14 cellular contexts compared by ENCODE assay signal in genomic region chr2:128272586-128273468, GRCh38. TPM values are rescaled to one million over a fixed set of nuclear protein-coding genes. Genes with fewer than 3 reads are reported as not detected.
A peak's percentile ranks its signal among the peaks of the same experiment; 100 is the strongest.
DNase-seq lines count a peak whose midpoint lies in the region; ATAC-seq and TF ChIP-seq lines count a peak whose summit lies in the region.
"Had no signal": no experiment of that assay in that cellular context is flagged by ENCODE, and none has a peak within 500 bp of the region (broad histone marks: within the 10 kb centered on the region; RNA-seq: fewer than 3 reads in every experiment).

No MANE protein-coding gene starts in this region.

- H3K4me1 Mint-ChIP-seq in activated CD4-positive, alpha-beta T cell treated with anti-CD3 and anti-CD28 coated beads for 36 hours: no peaks in the 10 kb centered on the region
- H3K4me1 Mint-ChIP-seq in endothelial cell (ENCODE audit: unreplicated experiment): no peaks in the 10 kb centered on the region
- peaks cover 5% of the 10 kb centered on the region for H3K4me1 Mint-ChIP-seq in activated CD4-positive, alpha-beta memory T cell treated with anti-CD3 and anti-CD28 coated beads for 36 hours (ENCODE audit: low read depth)

- H3K4me3 Mint-ChIP-seq in activated CD4-positive, alpha-beta T cell treated with anti-CD3 and anti-CD28 coated beads for 36 hours: no peak overlapping the region
- no peak overlapping the region for H3K4me3 Mint-ChIP-seq in endothelial cell (ENCODE audit: unreplicated experiment)
- H3K4me3 Mint-ChIP-seq in activated CD4-positive, alpha-beta memory T cell treated with anti-CD3 and anti-CD28 coated beads for 36 hours: no peak overlapping the region

- peak; percentile 1 for DNase-seq in activated CD4-positive, alpha-beta T cell treated with anti-CD3 and anti-CD28 coated beads for 36 hours
- DNase-seq in activated CD4-positive, alpha-beta T cell treated with anti-CD3 and anti-CD28 coated beads, Interleukin-2, amount 50 U/mL, for 4 hours: no peak
- DNase-seq in NCI-H2029 treated with DMSO at 0.1 percent for 48 hours (lab: John Stamatoyannopoulos, UW) (peak; percentile 61), endothelial cell (ENCODE audit: low spot score) (peak; percentile 2), sciatic nerve (ENCODE audit: low spot score) (peak; percentile 57), retina (no peak)
- no peak for DNase-seq in activated CD4-positive, alpha-beta memory T cell treated with anti-CD3 and anti-CD28 coated beads for 36 hours
- DNase-seq: activated CD4-positive, alpha-beta T cell treated with anti-CD3 and anti-CD28 coated beads for 48 hours; amniotic stem cell; effector memory CD4-positive, alpha-beta T cell; stimulated activated CD4-positive, alpha-beta T cell treated with anti-CD3 and anti-CD28 coated beads, Interleukin-2, amount 100 ng/mL, for 48 hours; SW 1271 had no signal

- peaks cover 7% of the 10 kb centered on the region for H3K9me3 Mint-ChIP-seq in activated CD4-positive, alpha-beta T cell treated with anti-CD3 and anti-CD28 coated beads for 36 hours (ENCODE audit: low read depth)
- peaks cover 6% of the 10 kb centered on the region for H3K9me3 Mint-ChIP-seq in endothelial cell (ENCODE audit: unreplicated experiment)
- H3K9me3 Mint-ChIP-seq in activated CD4-positive, alpha-beta memory T cell treated with anti-CD3 and anti-CD28 coated beads for 36 hours: peaks cover 15% of the 10 kb centered on the region

- peaks cover 29% of the 10 kb centered on the region for H3K36me3 Mint-ChIP-seq in activated CD4-positive, alpha-beta T cell treated with anti-CD3 and anti-CD28 coated beads for 36 hours (ENCODE audit: low read depth)
- peaks cover 15% of the 10 kb centered on the region for H3K36me3 Mint-ChIP-seq in endothelial cell (ENCODE audit: low read depth, unreplicated experiment)
- peaks cover 20% of the 10 kb centered on the region for H3K36me3 Mint-ChIP-seq in activated CD4-positive, alpha-beta memory T cell treated with anti-CD3 and anti-CD28 coated beads for 36 hours

- H3K27ac Mint-ChIP-seq in activated CD4-positive, alpha-beta T cell treated with anti-CD3 and anti-CD28 coated beads for 36 hours: no peak overlapping the region
- no peak overlapping the region for H3K27ac Mint-ChIP-seq in endothelial cell (ENCODE audit: unreplicated experiment)
- no peak overlapping the region for H3K27ac Mint-ChIP-seq in activated CD4-positive, alpha-beta memory T cell treated with anti-CD3 and anti-CD28 coated beads for 36 hours

- no peaks in the 10 kb centered on the region for H3K27me3 Mint-ChIP-seq in activated CD4-positive, alpha-beta T cell treated with anti-CD3 and anti-CD28 coated beads for 36 hours
- peaks cover 4% of the 10 kb centered on the region for H3K27me3 Mint-ChIP-seq in endothelial cell (ENCODE audit: unreplicated experiment)
- no peaks in the 10 kb centered on the region for H3K27me3 Mint-ChIP-seq in activated CD4-positive, alpha-beta memory T cell treated with anti-CD3 and anti-CD28 coated beads for 36 hours

- POLR2A ChIA-PET in activated CD4-positive, alpha-beta T cell treated with anti-CD3 and anti-CD28 coated beads for 36 hours (lab: Charles Lee): no interaction called here
- POLR2A ChIA-PET in activated CD4-positive, alpha-beta memory T cell treated with anti-CD3 and anti-CD28 coated beads for 36 hours (lab: Charles Lee): no interaction called here

- no peak for ATAC-seq in activated CD4-positive, alpha-beta T cell treated with anti-CD3 and anti-CD28 coated beads for 36 hours
- ATAC-seq in sciatic nerve (no peak), HG03521 (IDR thresholded peaks at IDR 0.05; ENCODE audit: unreplicated experiment) (no peak)
- ATAC-seq: heart left ventricle had no signal

- no peak for TF ChIP-seq CTCF in endothelial cell (IDR thresholded peaks at IDR 0.05; ENCODE audit: unreplicated experiment)

- intact Hi-C loops in activated CD4-positive, alpha-beta T cell treated with anti-CD3 and anti-CD28 coated beads for 36 hours (cut with DNase I, micrococcal nuclease): no loop called here
- intact Hi-C loops in sciatic nerve (cut with DNase I): no loop called here
- intact Hi-C loops in activated CD4-positive, alpha-beta memory T cell treated with anti-CD3 and anti-CD28 coated beads for 36 hours (cut with micrococcal nuclease): no loop called here

- CTCF ChIA-PET in activated CD4-positive, alpha-beta T cell treated with anti-CD3 and anti-CD28 coated beads for 36 hours (lab: Charles Lee): interaction anchor here (0.7 kb wide), 1 partner anchor 13 kb away, joined by 3 read pairs; no protein-coding TSS in a partner anchor
- CTCF ChIA-PET in activated CD4-positive, alpha-beta memory T cell treated with anti-CD3 and anti-CD28 coated beads for 36 hours (lab: Charles Lee): no interaction called here

RNA-seq across cellular contexts. Expression of gene HS6ST1, which starts 45.8 kb away (rescaled TPM):
- 10 to 100 TPM; 12.8 to 13.8 TPM for total RNA-seq in activated CD4-positive, alpha-beta T cell treated with anti-CD3 and anti-CD28 coated beads for 36 hours
- 23.3 TPM for total RNA-seq in endothelial cell (ENCODE audit: unreplicated experiment)
- total RNA-seq in sciatic nerve: 27.2 TPM
- 1 to 10 TPM; 9.1 to 9.6 TPM for total RNA-seq in activated CD4-positive, alpha-beta memory T cell treated with anti-CD3 and anti-CD28 coated beads for 36 hours

Comparison
In these comparisons a context has a peak if more than half of its experiments do, and no peak if none do; other contexts are left out.
1. DNase-seq: peak in activated CD4-positive, alpha-beta T cell treated with anti-CD3 and anti-CD28 coated beads for 36 hours (single experiment), NCI-H2029 treated with DMSO at 0.1 percent for 48 hours (single experiment), endothelial cell (single experiment) and sciatic nerve (single experiment); none in activated CD4-positive, alpha-beta T cell treated with anti-CD3 and anti-CD28 coated beads, Interleukin-2, amount 50 U/mL, for 4 hours (0 of 2), retina (single experiment) and activated CD4-positive, alpha-beta memory T cell treated with anti-CD3 and anti-CD28 coated beads for 36 hours (single experiment).